In genomic region chr17:79400989-79401703, GRCh38 we compare ENCODE assay signal across 8 cellular contexts.
DNase-seq lines count a peak whose midpoint lies in the region; ATAC-seq and TF ChIP-seq lines count a peak whose summit lies in the region.

No MANE protein-coding gene starts in this region.

- peaks cover 15% of the 10 kb centered on the region for H3K27me3 ChIP-seq in H7 (ENCODE audit: control insufficient read depth, insufficient read depth, low read length)

- no peaks in the 10 kb centered on the region for H3K36me3 ChIP-seq in H7 (replicated peaks; ENCODE audit: control insufficient read depth, insufficient read depth, low read length)

- H3K4me3 ChIP-seq in H7 (ENCODE audit: insufficient read depth, low read depth, low read length) (peak overlapping the region; percentile 39), choroid plexus epithelial cell (ENCODE audit: low read depth, low read length) (no peak overlapping the region)

- peak; percentile 98 for ATAC-seq in left lobe of liver
- ATAC-seq in HG02571 (IDR thresholded peaks at IDR 0.05; ENCODE audit: unreplicated experiment), result no peak

- peak; percentile 87 for TF ChIP-seq CTCF in choroid plexus epithelial cell (conservative IDR thresholded peaks at IDR 0.05; ENCODE audit: low read depth, low read length)

- DNase-seq in AG20443 (ENCODE audit: low spot score), result peak; percentile 92
- peak; percentile 95 for DNase-seq in H7
- DNase-seq in NCI-H345 (lab: John Stamatoyannopoulos, UW), result peak; percentile 70
- DNase-seq in activated CD4-positive, alpha-beta T cell treated with anti-CD3 and anti-CD28 coated beads for 48 hours, result peak; percentile 79
- peak; percentile 68 for DNase-seq in choroid plexus epithelial cell (ENCODE audit: low read depth)
- DNase-seq in left lobe of liver (ENCODE audit: low spot score), result peak; percentile 67
- DNase-seq in stimulated activated CD4-positive, alpha-beta T cell treated with anti-CD3 and anti-CD28 coated beads, Interleukin-4, amount 100 ng/mL, for 24 hours, result peak; percentile 78
